Comparison of ENCODE assay signal across 27 cellular contexts in genomic region chr6:97151611-97152010, GRCh38.
"Had no signal": no experiment of that assay in that cellular context is flagged by ENCODE, and none has a peak within 500 bp of the region (broad histone marks: within the 10 kb centered on the region; RNA-seq: fewer than 3 reads in every experiment).

No MANE protein-coding gene starts in this region.

- ATAC-seq: left colon; left lung; lower lobe of right lung; natural killer cell; right lobe of liver; stimulated activated naive B cell treated with anti-CD40 and anti-IgM and Interleukin-4, amounts not matched to agents 10 μg/mL and 1 μg/mL and 100 μg/mL, for 72 hours had no signal

- H3K27ac Mint-ChIP-seq: immature natural killer cell; natural killer cell; nephron progenitor cell; neural progenitor cell; progenitor cell of endocrine pancreas; stimulated activated naive B cell treated with anti-CD40 and anti-IgM and Interleukin-4, amounts not matched to agents 10 μg/mL and 1 μg/mL and 100 μg/mL, for 72 hours had no signal

- H3K27me3 Mint-ChIP-seq: progenitor cell of endocrine pancreas; stimulated activated naive B cell treated with anti-CD40 and anti-IgM and Interleukin-4, amounts not matched to agents 10 μg/mL and 1 μg/mL and 100 μg/mL, for 72 hours had no signal

- H3K4me1 ChIP-seq: left lung, lower lobe of right lung, neural progenitor cell, right atrium auricular region, right lobe of liver, stomach, testis, thyroid gland, transverse colon, vagina had no signal

- H3K36me3 ChIP-seq: lower lobe of right lung, right atrium auricular region, right lobe of liver, thyroid gland, transverse colon, vagina had no signal

- H3K4me3 ChIP-seq: left lung, lower lobe of right lung, neural progenitor cell, right atrium auricular region, right lobe of liver, stomach, testis, thyroid gland, transverse colon, upper lobe of left lung, vagina had no signal

- DNase-seq: hypothalamus; immature natural killer cell; kidney; left colon; left lung; lower lobe of right lung; mesenchymal stem cell; natural killer cell; nephron progenitor cell; occipital lobe; right lobe of liver; stimulated activated CD4-positive, alpha-beta T cell treated with anti-CD3 and anti-CD28 coated beads, Interleukin-12 subunit alpha, Interleukin-12 subunit beta, amount 100 ng/mL, for 4 hours; stimulated activated CD4-positive, alpha-beta T cell treated with anti-CD3 and anti-CD28 coated beads, Interleukin-15, amount 100 ng/mL, for 24 hours; stimulated activated CD4-positive, alpha-beta T cell treated with anti-CD3 and anti-CD28 coated beads, Interleukin-2, amount 100 ng/mL, for 24 hours; stimulated activated CD4-positive, alpha-beta T cell treated with anti-CD3 and anti-CD28 coated beads, Interleukin-4, amount 100 ng/mL, for 1 hour; stimulated activated naive B cell treated with anti-CD40 and anti-IgM and Interleukin-4, amounts not matched to agents 10 μg/mL and 1 μg/mL and 100 μg/mL, for 72 hours; stimulated activated naive CD8-positive, alpha-beta T cell treated with anti-CD3 and anti-CD28 coated beads, Interleukin-15, Interleukin-2, amounts not matched to agents 100 U/mL and 50 U/mL, for 24 hours; stomach; testis; thyroid gland; transverse colon; upper lobe of left lung had no signal

- H3K9me3 ChIP-seq: lower lobe of right lung, neutrophil, right atrium auricular region, right lobe of liver, stomach, testis, thyroid gland, upper lobe of left lung, vagina had no signal

- H3K27ac ChIP-seq: left lung, lower lobe of right lung, neural progenitor cell, neutrophil, right atrium auricular region, right lobe of liver, stomach, testis, thyroid gland, transverse colon, upper lobe of left lung, vagina had no signal

- H3K4me1 Mint-ChIP-seq: immature natural killer cell, natural killer cell, nephron progenitor cell, neural progenitor cell had no signal

- H3K27me3 ChIP-seq: left lung, neural progenitor cell, neutrophil, right atrium auricular region, right lobe of liver, stomach, testis, thyroid gland, transverse colon, upper lobe of left lung, vagina had no signal

- H3K4me3 Mint-ChIP-seq: immature natural killer cell; natural killer cell; nephron progenitor cell; neural progenitor cell; stimulated activated naive B cell treated with anti-CD40 and anti-IgM and Interleukin-4, amounts not matched to agents 10 μg/mL and 1 μg/mL and 100 μg/mL, for 72 hours had no signal

- H3K36me3 Mint-ChIP-seq: natural killer cell had no signal
